ENCODE assay signal across 8 cellular contexts in genomic region chr9:4077499-4078102, GRCh38.
DNase-seq lines count a peak whose midpoint lies in the region; ATAC-seq, FAIRE-seq and TF ChIP-seq lines count a peak whose summit lies in the region.

No MANE protein-coding gene starts in this region.

- no peak for TF ChIP-seq POLR2A in suprapubic skin (IDR thresholded peaks at IDR 0.05)

- peaks cover 4% of the 10 kb centered on the region for H3K4me1 ChIP-seq in suprapubic skin

- H3K4me3 ChIP-seq in WI38 (ENCODE audit: low read depth, low read length) (no peak overlapping the region), suprapubic skin (no peak overlapping the region)

- no peaks in the 10 kb centered on the region for H3K9me3 ChIP-seq in suprapubic skin

- FAIRE-seq in HTR-8/SVneo (lab: Jason Lieb, UNC), result no peak

- TF ChIP-seq CTCF in WI38 (IDR thresholded peaks at IDR 0.05; ENCODE audit: low read depth, low read length) (peak; percentile 83), suprapubic skin (IDR thresholded peaks at IDR 0.05) (peak; percentile 41 to 48)

- peak; percentile 51 for DNase-seq in GM04504 (ENCODE audit: low read depth)
- DNase-seq in HTR-8/SVneo (ENCODE audit: insufficient read length, low spot score), result peak; percentile 66
- DNase-seq in ecto neural progenitor cell (ENCODE audit: low spot score), result peak; percentile 64
- peak; percentile 23 for DNase-seq in midbrain (lab: John Stamatoyannopoulos, UW)
- DNase-seq in suprapubic skin (ENCODE audit: low spot score in 2 of 2), result peak; percentile 83 to 84
- no peak for DNase-seq in NCI-H2081 treated with DMSO at 0.1 percent for 48 hours (lab: John Stamatoyannopoulos, UW)

- 12% methylated on average over 6 of the region's 6 CpGs for WGBS in suprapubic skin

- TF ChIP-seq EP300 in suprapubic skin (IDR thresholded peaks at IDR 0.05), result no peak

- H3K36me3 ChIP-seq in suprapubic skin, result no peaks in the 10 kb centered on the region

- no peak overlapping the region for H3K27ac ChIP-seq in suprapubic skin

- ATAC-seq in HG03469 (IDR thresholded peaks at IDR 0.05; ENCODE audit: unreplicated experiment), result no peak

- H3K27me3 ChIP-seq in suprapubic skin, result no peaks in the 10 kb centered on the region
